32 cellular contexts compared by ENCODE assay signal in the genomic region with DNA sequence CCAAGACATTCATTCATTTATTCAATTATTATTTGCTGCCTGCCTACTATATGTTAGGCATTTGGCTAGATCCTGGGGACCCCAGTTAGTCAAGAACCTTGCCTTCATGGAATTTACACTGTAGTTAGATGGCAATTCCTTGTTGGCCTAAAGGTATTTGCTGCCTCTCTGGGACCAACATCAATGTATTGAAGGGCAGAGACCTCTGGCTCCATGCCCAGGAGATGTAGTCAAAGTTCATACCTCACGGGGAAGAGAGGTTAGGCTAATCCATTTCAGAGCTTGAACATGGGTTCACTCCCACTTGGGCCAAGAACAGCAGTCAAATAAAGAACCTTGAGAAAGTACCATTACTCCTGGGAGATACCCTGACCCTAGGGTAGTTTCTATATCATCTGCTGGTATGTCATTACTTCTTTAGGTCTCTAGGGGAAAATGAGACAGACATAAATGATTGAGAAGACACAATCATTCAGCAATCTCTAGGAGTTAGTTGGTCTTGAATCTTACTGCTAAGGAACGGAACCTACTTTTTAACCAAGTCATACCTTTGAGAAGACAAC. TPM values are rescaled to one million over a fixed set of nuclear protein-coding genes. Genes with fewer than 3 reads are reported as not detected.
A peak's percentile ranks its signal among the peaks of the same experiment; 100 is the strongest.
DNase-seq lines count a peak whose midpoint lies in the region; ATAC-seq and TF ChIP-seq lines count a peak whose summit lies in the region.
"Had no signal": no experiment of that assay in that cellular context is flagged by ENCODE, and none has a peak within 500 bp of the region (broad histone marks: within the 10 kb centered on the region; RNA-seq: fewer than 3 reads in every experiment).

No MANE protein-coding gene starts in this region.

- H3K9me3 Mint-ChIP-seq in WTC11: peaks cover 10% of the 10 kb centered on the region
- H3K9me3 Mint-ChIP-seq: activated CD4-positive, alpha-beta T cell treated with anti-CD3 and anti-CD28 coated beads, Interleukin-2, amount 10 ng/mL, durations not matched to agents 24 days and 14 days; activated naive CD4-positive, alpha-beta T cell treated with anti-CD3 and anti-CD28 coated beads, Interleukin-2, amount 50 U/mL, for 24 hours; CD4-positive, CD25-positive, alpha-beta regulatory T cell; H9; natural killer cell treated with Interleukin-12 subunit alpha and Interleukin-12 subunit beta and Interleukin-15 and Interleukin-18, amount 100 ng/mL, for 72 hours; stimulated activated naive CD8-positive, alpha-beta T cell treated with anti-CD3 and anti-CD28 coated beads, Interleukin-15, Interleukin-2, amounts not matched to agents 100 ng/mL and 50 ng/mL, for 24 hours had no signal

- H3K4me2 ChIP-seq in hepatocyte: no peak overlapping the region
- H3K4me2 ChIP-seq: KMS-11 had no signal

- POLR2A ChIA-PET in WTC11 (lab: Charles Lee): no interaction called here

- no peak overlapping the region for H2AFZ ChIP-seq in hepatocyte

- no peak for TF ChIP-seq CTCF in GM12865 (IDR thresholded peaks at IDR 0.05; ENCODE audit: insufficient read depth, low read depth, low read length, missing control alignments)
- no peak for TF ChIP-seq CTCF in WTC11 (IDR thresholded peaks at IDR 0.05)
- TF ChIP-seq CTCF in hepatocyte (IDR thresholded peaks at IDR 0.05; ENCODE audit: poor library complexity): no peak
- TF ChIP-seq CTCF in dorsolateral prefrontal cortex (IDR thresholded peaks at IDR 0.05 in 54 of 56, conservative IDR thresholded peaks at IDR 0.05 in 2 of 56; ENCODE audit: low read depth in 1 of 56, partially characterized antibody in 56 of 56): no peak

- peaks cover 23% of the 10 kb centered on the region for H3K36me3 Mint-ChIP-seq in WTC11
- H3K36me3 Mint-ChIP-seq: activated naive CD4-positive, alpha-beta T cell treated with anti-CD3 and anti-CD28 coated beads, Interleukin-2, amount 50 U/mL, for 24 hours; CD4-positive, CD25-positive, alpha-beta regulatory T cell; natural killer cell treated with Interleukin-12 subunit alpha and Interleukin-12 subunit beta and Interleukin-15 and Interleukin-18, amount 100 ng/mL, for 72 hours had no signal

- intact Hi-C loops in dorsolateral prefrontal cortex (cut with DNase I): no loop called here

- DNase-seq in GM12865 (ENCODE audit: low read depth): peak; percentile 14
- DNase-seq in WTC11 (ENCODE audit: low spot score): no peak
- peak; percentile 16 for DNase-seq in hepatocyte (ENCODE audit: low spot score)
- DNase-seq in renal cortical epithelial cell (ENCODE audit: low read depth): peak; percentile 42
- no peak for DNase-seq in dorsolateral prefrontal cortex
- DNase-seq in GOT3 (lab: John Stamatoyannopoulos, UW): no peak
- DNase-seq: activated CD4-positive, alpha-beta T cell treated with anti-CD3 and anti-CD28 coated beads, Interleukin-2, amount 10 ng/mL, durations not matched to agents 24 days and 14 days; activated CD8-positive, alpha-beta memory T cell treated with anti-CD3 and anti-CD28 coated beads for 24 hours; activated T-cell treated with anti-CD3 and anti-CD28 coated beads for 4 hours; AML-193; amygdala; Calu3; CD4-positive, CD25-positive, alpha-beta regulatory T cell; DND-41; effector CD8-positive, alpha-beta T cell; H9; NCI-H1417; NCI-H2029 treated with DMSO at 0.1 percent for 48 hours; NCI-H524 treated with DMSO at 0.1 percent for 48 hours; NK-92 treated with Interleukin-12 subunit alpha and Interleukin-12 subunit beta, amount 100 ng/mL, for 24 hours; stimulated activated CD8-positive, alpha-beta memory T cell treated with anti-CD3 and anti-CD28 coated beads, Interleukin-4, amount 100 ng/mL, for 48 hours; thyroid gland had no signal

- no peaks in the 10 kb centered on the region for H3K9me2 ChIP-seq in hepatocyte (replicated peaks; ENCODE audit: insufficient read depth)

- H3K27ac ChIP-seq in hepatocyte: no peak overlapping the region
- H3K27ac ChIP-seq in dorsolateral prefrontal cortex: peak overlapping the region in 28 of 59 donors; percentile 1 to 93 (median 27)
- H3K27ac ChIP-seq: KMS-11, skin epidermis had no signal

- ATAC-seq in WTC11 (no peak), GM18520 (IDR thresholded peaks at IDR 0.05; ENCODE audit: unreplicated experiment) (no peak), GM18517 (IDR thresholded peaks at IDR 0.05; ENCODE audit: unreplicated experiment) (no peak)
- ATAC-seq: natural killer cell treated with Interleukin-12 subunit alpha and Interleukin-12 subunit beta and Interleukin-15 and Interleukin-18, amount 100 ng/mL, for 72 hours had no signal

- H3K27me3 Mint-ChIP-seq in WTC11 (ENCODE audit: low read depth): no peaks in the 10 kb centered on the region

- no peaks in the 10 kb centered on the region for H3K36me3 ChIP-seq in hepatocyte (replicated peaks; ENCODE audit: insufficient read depth, low read depth)

- peaks cover 6% of the 10 kb centered on the region for H3K4me1 ChIP-seq in hepatocyte (ENCODE audit: insufficient read depth)

- H3K4me3 Mint-ChIP-seq in WTC11: no peak overlapping the region
- H3K4me3 Mint-ChIP-seq: activated CD4-positive, alpha-beta T cell treated with anti-CD3 and anti-CD28 coated beads, Interleukin-2, amount 10 ng/mL, durations not matched to agents 24 days and 14 days; activated naive CD4-positive, alpha-beta T cell treated with anti-CD3 and anti-CD28 coated beads, Interleukin-2, amount 50 U/mL, for 24 hours; CD4-positive, CD25-positive, alpha-beta regulatory T cell; H9; natural killer cell treated with Interleukin-12 subunit alpha and Interleukin-12 subunit beta and Interleukin-15 and Interleukin-18, amount 100 ng/mL, for 72 hours; stimulated activated naive CD8-positive, alpha-beta T cell treated with anti-CD3 and anti-CD28 coated beads, Interleukin-15, Interleukin-2, amounts not matched to agents 100 ng/mL and 50 ng/mL, for 24 hours had no signal

- WGBS in hepatocyte (ENCODE audit: low lambda C conversion rate, missing lambda C conversion rate): 93% methylated on average over 2 of the region's 2 CpGs

- H4K20me1 ChIP-seq in hepatocyte (ENCODE audit: insufficient read depth, poor library complexity, severe bottlenecking): no peaks in the 10 kb centered on the region

- H3K27ac Mint-ChIP-seq in WTC11: peak overlapping the region; percentile 32; the same call in 1 of the 2 replicates
- H3K27ac Mint-ChIP-seq: activated CD4-positive, alpha-beta T cell treated with anti-CD3 and anti-CD28 coated beads, Interleukin-2, amount 10 ng/mL, durations not matched to agents 24 days and 14 days; activated naive CD4-positive, alpha-beta T cell treated with anti-CD3 and anti-CD28 coated beads, Interleukin-2, amount 50 U/mL, for 24 hours; CD4-positive, CD25-positive, alpha-beta regulatory T cell; H9; natural killer cell treated with Interleukin-12 subunit alpha and Interleukin-12 subunit beta and Interleukin-15 and Interleukin-18, amount 100 ng/mL, for 72 hours; stimulated activated naive CD8-positive, alpha-beta T cell treated with anti-CD3 and anti-CD28 coated beads, Interleukin-15, Interleukin-2, amounts not matched to agents 100 ng/mL and 50 ng/mL, for 24 hours had no signal

- H3K4me3 ChIP-seq in GM12865 (ENCODE audit: low read depth, low read length) (no peak overlapping the region), hepatocyte (no peak overlapping the region), dorsolateral prefrontal cortex (no peak overlapping the region)
- H3K4me3 ChIP-seq: skin epidermis, thyroid gland had no signal

- H3K4me1 Mint-ChIP-seq in WTC11: peaks cover 20% of the 10 kb centered on the region

- H3K27me3 ChIP-seq in hepatocyte (no peaks in the 10 kb centered on the region), dorsolateral prefrontal cortex (no peaks in the 10 kb centered on the region)
- H3K27me3 ChIP-seq: thyroid gland had no signal

- H3K79me2 ChIP-seq in hepatocyte: peaks cover 15% of the 10 kb centered on the region

- CTCF ChIA-PET in WTC11 (lab: Charles Lee): no interaction called here

- H3K9me3 ChIP-seq in hepatocyte (ENCODE audit: low read depth): no peaks in the 10 kb centered on the region
- H3K9me3 ChIP-seq: thyroid gland had no signal

TF ChIP-seq in WTC11, 78 proteins besides CTCF, POLR2A, EP300 and RAD21 (continues in another document):
- TF ChIP-seq ZNF263 (CRISPR knock-in tag; IDR thresholded peaks at IDR 0.05; ENCODE audit: low read depth): no peak
- no peak for TF ChIP-seq CREB1 (CRISPR knock-in tag; IDR thresholded peaks at IDR 0.05)
- no peak for TF ChIP-seq FOXJ3 (CRISPR knock-in tag; IDR thresholded peaks at IDR 0.05; ENCODE audit: borderline replicate concordance)
- TF ChIP-seq TEAD4 (CRISPR knock-in tag; IDR thresholded peaks at IDR 0.05): no peak
- TF ChIP-seq, protein P1, sequence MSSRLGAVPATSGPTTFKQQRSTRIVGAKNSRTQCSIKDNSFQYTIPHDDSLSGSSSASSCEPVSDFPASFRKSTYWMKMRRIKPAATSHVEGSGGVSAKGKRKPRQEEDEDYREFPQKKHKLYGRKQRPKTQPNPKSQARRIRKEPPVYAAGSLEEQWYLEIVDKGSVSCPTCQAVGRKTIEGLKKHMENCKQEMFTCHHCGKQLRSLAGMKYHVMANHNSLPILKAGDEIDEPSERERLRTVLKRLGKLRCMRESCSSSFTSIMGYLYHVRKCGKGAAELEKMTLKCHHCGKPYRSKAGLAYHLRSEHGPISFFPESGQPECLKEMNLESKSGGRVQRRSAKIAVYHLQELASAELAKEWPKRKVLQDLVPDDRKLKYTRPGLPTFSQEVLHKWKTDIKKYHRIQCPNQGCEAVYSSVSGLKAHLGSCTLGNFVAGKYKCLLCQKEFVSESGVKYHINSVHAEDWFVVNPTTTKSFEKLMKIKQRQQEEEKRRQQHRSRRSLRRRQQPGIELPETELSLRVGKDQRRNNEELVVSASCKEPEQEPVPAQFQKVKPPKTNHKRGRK (CRISPR knock-in tag; IDR thresholded peaks at IDR 0.05; ENCODE audit: borderline replicate concordance): no peak
- TF ChIP-seq, protein P2, sequence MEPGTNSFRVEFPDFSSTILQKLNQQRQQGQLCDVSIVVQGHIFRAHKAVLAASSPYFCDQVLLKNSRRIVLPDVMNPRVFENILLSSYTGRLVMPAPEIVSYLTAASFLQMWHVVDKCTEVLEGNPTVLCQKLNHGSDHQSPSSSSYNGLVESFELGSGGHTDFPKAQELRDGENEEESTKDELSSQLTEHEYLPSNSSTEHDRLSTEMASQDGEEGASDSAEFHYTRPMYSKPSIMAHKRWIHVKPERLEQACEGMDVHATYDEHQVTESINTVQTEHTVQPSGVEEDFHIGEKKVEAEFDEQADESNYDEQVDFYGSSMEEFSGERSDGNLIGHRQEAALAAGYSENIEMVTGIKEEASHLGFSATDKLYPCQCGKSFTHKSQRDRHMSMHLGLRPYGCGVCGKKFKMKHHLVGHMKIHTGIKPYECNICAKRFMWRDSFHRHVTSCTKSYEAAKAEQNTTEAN (CRISPR knock-in tag; IDR thresholded peaks at IDR 0.05): no peak
- no peak for TF ChIP-seq NR3C1 (CRISPR knock-in tag; conservative IDR thresholded peaks at IDR 0.05; ENCODE audit: low read depth)

RNA-seq across cellular contexts. Expression of a gene that starts 32.0 kb away (rescaled TPM):
- total RNA-seq in WTC11 (2021): 50.2 to 60.8 TPM (median 55.9 TPM) in 3 replicates
- total RNA-seq in hepatocyte: 59.3 and 66.3 TPM in 2 replicates
- polyA plus RNA-seq in hepatocyte: 34.4 and 43.7 TPM in 2 replicates
- 53.0 and 96.6 TPM in 2 replicates for total RNA-seq in renal cortical epithelial cell
- total RNA-seq in dorsolateral prefrontal cortex: 100 to 1,000 TPM; 214 to 579 (median 329) TPM
- polyA plus RNA-seq: CD4-positive, CD25-positive, alpha-beta regulatory T cell had no signal

RNA-seq across cellular contexts. Expression of a gene that starts 58.9 kb away (rescaled TPM):
- total RNA-seq in WTC11 (2021) (0.23 to 1.2 TPM (median 0.94 TPM) in 3 replicates), hepatocyte (3.6 and 13.7 TPM in 2 replicates), renal cortical epithelial cell (not detected in 2 replicates), dorsolateral prefrontal cortex (10 to 100 TPM in 14 of 120 experiments, 1 to 10 TPM in 106; 1.9 to 14.4 (median 6.7) TPM)
- 6.7 and 7.4 TPM in 2 replicates for polyA plus RNA-seq in hepatocyte
- total RNA-seq: activated CD4-positive, alpha-beta T cell treated with anti-CD3 and anti-CD28 coated beads, Interleukin-2, amount 10 ng/mL, durations not matched to agents 24 days and 14 days; Calu3; CD4-positive, CD25-positive, alpha-beta regulatory T cell; HT1080; lower leg skin; natural killer cell treated with Interleukin-12 subunit alpha and Interleukin-12 subunit beta and Interleukin-15 and Interleukin-18, amount 100 ng/mL, for 72 hours; omental fat pad; thyroid gland had no signal
- polyA plus RNA-seq: CD4-positive, CD25-positive, alpha-beta regulatory T cell had no signal

Comparison
In these comparisons a context has a peak if more than half of its experiments do, and no peak if none do; other contexts are left out.
1. DNase-seq: peak in GM12865 (single experiment), hepatocyte (single experiment) and renal cortical epithelial cell (single experiment); none in WTC11 (single experiment), dorsolateral prefrontal cortex (0 of 10) and GOT3 (single experiment).